ENCODE assay signal across 1 cellular context in genomic region chr3:14410501-14411165, GRCh38.
A peak's percentile ranks its signal among the peaks of the same experiment; 100 is the strongest.
TF ChIP-seq lines count a peak whose summit lies in the region.

No MANE protein-coding gene starts in this region.

TF ChIP-seq in K562, 482 proteins besides CTCF, POLR2A, EP300 and RAD21 (continued from another document and continues in another):
- TF ChIP-seq HINFP (tag; conservative IDR thresholded peaks at IDR 0.05; ENCODE audit: low read depth), result peak; percentile 68; the same call in 1 of the 2 replicates
- peak; percentile 37 to 62 for TF ChIP-seq NRF1 (conservative IDR thresholded peaks at IDR 0.05 in 1 of 2, IDR thresholded peaks at IDR 0.05 in 1 of 2)
- TF ChIP-seq ZNF589 (CRISPR knock-in tag; IDR thresholded peaks at IDR 0.05; ENCODE audit: low read depth), result peak; percentile 95
- no peak for TF ChIP-seq ZNF354B (CRISPR knock-in tag; IDR thresholded peaks at IDR 0.05)
- TF ChIP-seq NCOA1 (IDR thresholded peaks at IDR 0.05; ENCODE audit: low read depth), result peak; percentile 14; the same call in 1 of the 2 replicates
- peak; percentile 60; the same call in 1 of the 2 replicates for TF ChIP-seq ZNF407 (IDR thresholded peaks at IDR 0.05; ENCODE audit: low read depth)
- peak; percentile 93 for TF ChIP-seq ZNF197 (CRISPR knock-in tag; IDR thresholded peaks at IDR 0.05; ENCODE audit: low read depth)
- TF ChIP-seq FOXJ2 (tag; IDR thresholded peaks at IDR 0.05), result peak; percentile 62; the same call in 1 of the 2 replicates
- TF ChIP-seq FOXP1 (CRISPR knock-in tag; IDR thresholded peaks at IDR 0.05), result no peak
- peak; percentile 99 for TF ChIP-seq NFE2 (IDR thresholded peaks at IDR 0.05; ENCODE audit: low read depth)
- TF ChIP-seq ETS1 (conservative IDR thresholded peaks at IDR 0.05; ENCODE audit: control insufficient read depth, low read depth, low read length), result 0 out of 2 replicates have a peak, but pooled peaks have one; percentile 48
- TF ChIP-seq MTA3 (IDR thresholded peaks at IDR 0.05; ENCODE audit: borderline replicate concordance), result peak; percentile 89; the same call in 1 of the 2 replicates
- peak; percentile 65 for TF ChIP-seq NEUROD1 (IDR thresholded peaks at IDR 0.05; ENCODE audit: borderline replicate concordance, low read depth, low read length, partially characterized antibody)
- TF ChIP-seq TBP (optimal IDR thresholded peaks at IDR 0.05; ENCODE audit: low read depth, low read length), result peak; percentile 60
- TF ChIP-seq JUND (IDR thresholded peaks at IDR 0.05; ENCODE audit: borderline replicate concordance, low read depth, low read length), result peak; percentile 87
- peak; percentile 85; the same call in 2 of the 3 replicates for TF ChIP-seq JUND (tag; IDR thresholded peaks at IDR 0.05; ENCODE audit: borderline replicate concordance, low read depth, low read length)
- TF ChIP-seq ZNF140 (CRISPR knock-in tag; IDR thresholded peaks at IDR 0.05), result no peak
- TF ChIP-seq ZNF766 (CRISPR knock-in tag; conservative IDR thresholded peaks at IDR 0.05), result peak; percentile 59; the same call in 1 of the 2 replicates
- TF ChIP-seq ZNF449 (CRISPR knock-in tag; IDR thresholded peaks at IDR 0.05), result peak; percentile 57; the same call in 1 of the 2 replicates
- no peak for TF ChIP-seq RFX1 (IDR thresholded peaks at IDR 0.05)
- TF ChIP-seq TAF1 (IDR thresholded peaks at IDR 0.05; ENCODE audit: control insufficient read depth, extremely low read depth, insufficient read depth, low read length, severe bottlenecking), result peak; percentile 66
- peak; percentile 96 for TF ChIP-seq MAFG (tag; conservative IDR thresholded peaks at IDR 0.05)
- peak; percentile 55; the same call in 1 of the 2 replicates for TF ChIP-seq DDX20 (tag; IDR thresholded peaks at IDR 0.05; ENCODE audit: low read depth)
- no peak for TF ChIP-seq ETS2 (tag; IDR thresholded peaks at IDR 0.05; ENCODE audit: borderline replicate concordance, poor library complexity, severe bottlenecking)
- no peak for TF ChIP-seq KLF10 (CRISPR knock-in tag; IDR thresholded peaks at IDR 0.05)
- peak in 1 of 3 experiments; percentile 74; a peak in 2 of 6 replicates for TF ChIP-seq ZBTB11 (CRISPR knock-in tag; IDR thresholded peaks at IDR 0.05)
- TF ChIP-seq POLR2AphosphoS5 (IDR thresholded peaks at IDR 0.05; ENCODE audit: control insufficient read depth, insufficient read depth, low read depth, low read length), result peak; percentile 80
- no peak; the same call in 1 of the 2 replicates for TF ChIP-seq TCF15 (CRISPR knock-in tag; IDR thresholded peaks at IDR 0.05)
- TF ChIP-seq TCF3 (CRISPR knock-in tag; IDR thresholded peaks at IDR 0.05), result 0 out of 2 replicates have a peak, but pooled peaks have one; percentile 24
- TF ChIP-seq GABPA (tag; conservative IDR thresholded peaks at IDR 0.05; ENCODE audit: low read depth), result peak; percentile 66
- TF ChIP-seq HNRNPK (IDR thresholded peaks at IDR 0.05; ENCODE audit: low read depth, low read length, poor library complexity, severe bottlenecking), result no peak
- TF ChIP-seq CHD1 (IDR thresholded peaks at IDR 0.05; ENCODE audit: low read length), result no peak
- no peak for TF ChIP-seq ATF1 (CRISPR knock-in tag; IDR thresholded peaks at IDR 0.05)
- peak; percentile 65 for TF ChIP-seq ATF1 (tag; IDR thresholded peaks at IDR 0.05)
- no peak for TF ChIP-seq HEY1 (CRISPR knock-in tag; IDR thresholded peaks at IDR 0.05; ENCODE audit: borderline replicate concordance)
- TF ChIP-seq TCF7 (IDR thresholded peaks at IDR 0.05; ENCODE audit: borderline replicate concordance), result no peak
- no peak; the same call in 1 of the 2 replicates for TF ChIP-seq PYGO2 (tag; IDR thresholded peaks at IDR 0.05)
- peak; percentile 91 for TF ChIP-seq ZNF41 (CRISPR knock-in tag; conservative IDR thresholded peaks at IDR 0.05)
- peak; percentile 73 for TF ChIP-seq BRD9 (IDR thresholded peaks at IDR 0.05; ENCODE audit: low read depth, partially characterized antibody)
- TF ChIP-seq ID3 (CRISPR knock-in tag; IDR thresholded peaks at IDR 0.05), result no peak
- TF ChIP-seq ID3 (tag; IDR thresholded peaks at IDR 0.05), result peak; percentile 82
- TF ChIP-seq MAX (CRISPR knock-in tag; IDR thresholded peaks at IDR 0.05), result peak; percentile 80
- TF ChIP-seq ESRRA (IDR thresholded peaks at IDR 0.05; ENCODE audit: borderline replicate concordance, low read depth), result peak; percentile 99
- TF ChIP-seq ZFX (CRISPR knock-in tag; IDR thresholded peaks at IDR 0.05), result no peak
- TF ChIP-seq PHB2 (IDR thresholded peaks at IDR 0.05; ENCODE audit: low read depth), result no peak
- TF ChIP-seq TRIM24 (IDR thresholded peaks at IDR 0.05), result peak; percentile 6 to 44; a peak in 1 of 4 replicates
